Comparison of ENCODE assay signal across 8 cellular contexts in the genomic region with DNA sequence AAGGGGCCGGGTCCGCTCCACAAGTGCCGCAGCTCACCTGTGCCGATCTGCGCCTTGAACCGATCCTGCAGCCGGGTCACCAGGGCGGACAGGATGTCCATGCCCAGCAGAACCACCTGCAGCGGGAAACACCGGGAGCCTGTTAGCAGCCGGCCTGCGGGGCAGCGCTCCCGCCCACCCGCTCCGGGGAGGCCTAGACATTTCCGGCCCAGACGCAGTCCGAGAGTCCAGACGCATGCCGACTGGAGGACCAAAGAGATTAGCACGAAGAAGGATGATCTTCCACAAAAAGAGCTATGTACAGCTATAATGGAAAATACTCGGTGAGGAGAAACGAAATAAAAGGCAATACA. TPM values are rescaled to one million over a fixed set of nuclear protein-coding genes. Genes with fewer than 3 reads are reported as not detected.
DNase-seq lines count a peak whose midpoint lies in the region; ATAC-seq lines count a peak whose summit lies in the region.

No MANE protein-coding gene starts in this region.

- peaks cover 9% of the 10 kb centered on the region for H3K4me1 ChIP-seq in iPS-15b (ENCODE audit: control insufficient read depth, insufficient read depth, low read length)
- peaks cover 28% of the 10 kb centered on the region for H3K4me1 ChIP-seq in skeletal muscle satellite cell (ENCODE audit: control insufficient read depth, insufficient read depth, low read length)

- H3K4me2 ChIP-seq in skeletal muscle satellite cell (ENCODE audit: low read length) = peak overlapping the region; percentile 87

- H3K4me3 ChIP-seq in iPS-15b (ENCODE audit: low read depth, low read length) (peak overlapping the region; percentile 83), skeletal muscle satellite cell (ENCODE audit: low read length) (peak overlapping the region; percentile 92)

- DNase-seq in AG20443 (ENCODE audit: low spot score) (peak; percentile 85), NCI-H510A (lab: John Stamatoyannopoulos, UW) (peak; percentile 66), anterior cingulate cortex (lab: John Stamatoyannopoulos, UW) (peak in 36 of 58 donors; percentile 51 to 88 (median 73))
- DNase-seq in stimulated activated CD4-positive, alpha-beta T cell treated with anti-CD3 and anti-CD28 coated beads, Interleukin-15, amount 100 ng/mL, for 24 hours = no peak

- ATAC-seq in GM18502 (IDR thresholded peaks at IDR 0.05; ENCODE audit: poor library complexity, unreplicated experiment) (peak; percentile 58), HG02884 (IDR thresholded peaks at IDR 0.05; ENCODE audit: unreplicated experiment) (peak; percentile 45)

- no peaks in the 10 kb centered on the region for H3K36me3 ChIP-seq in iPS-15b (ENCODE audit: control insufficient read depth, insufficient read depth, low read length)
- H3K36me3 ChIP-seq in skeletal muscle satellite cell (ENCODE audit: insufficient read depth, low read length) = peaks cover 16% of the 10 kb centered on the region

- no peaks in the 10 kb centered on the region for H3K9me3 ChIP-seq in iPS-15b (ENCODE audit: control insufficient read depth, insufficient read depth, low read length)
- H3K9me3 ChIP-seq in skeletal muscle satellite cell (replicated peaks; ENCODE audit: low read length) = no peaks in the 10 kb centered on the region

- no peaks in the 10 kb centered on the region for H3K27me3 ChIP-seq in iPS-15b (ENCODE audit: control insufficient read depth, insufficient read depth, low read length)
- no peaks in the 10 kb centered on the region for H3K27me3 ChIP-seq in skeletal muscle satellite cell (ENCODE audit: control insufficient read depth, insufficient read depth, low read length)

- H3K9ac ChIP-seq in iPS-15b (ENCODE audit: low read depth, low read length) (peak overlapping the region; percentile 92), skeletal muscle satellite cell (ENCODE audit: low read depth, low read length) (peak overlapping the region; percentile 94)

RNA-seq across cellular contexts. Expression of a gene that starts 0.5 kb away (rescaled TPM):
- total RNA-seq in skeletal muscle satellite cell (2012; rRNA removed) = under 0.01 TPM in 1 of 2 replicates, not detected in the other
